In the genomic region with DNA sequence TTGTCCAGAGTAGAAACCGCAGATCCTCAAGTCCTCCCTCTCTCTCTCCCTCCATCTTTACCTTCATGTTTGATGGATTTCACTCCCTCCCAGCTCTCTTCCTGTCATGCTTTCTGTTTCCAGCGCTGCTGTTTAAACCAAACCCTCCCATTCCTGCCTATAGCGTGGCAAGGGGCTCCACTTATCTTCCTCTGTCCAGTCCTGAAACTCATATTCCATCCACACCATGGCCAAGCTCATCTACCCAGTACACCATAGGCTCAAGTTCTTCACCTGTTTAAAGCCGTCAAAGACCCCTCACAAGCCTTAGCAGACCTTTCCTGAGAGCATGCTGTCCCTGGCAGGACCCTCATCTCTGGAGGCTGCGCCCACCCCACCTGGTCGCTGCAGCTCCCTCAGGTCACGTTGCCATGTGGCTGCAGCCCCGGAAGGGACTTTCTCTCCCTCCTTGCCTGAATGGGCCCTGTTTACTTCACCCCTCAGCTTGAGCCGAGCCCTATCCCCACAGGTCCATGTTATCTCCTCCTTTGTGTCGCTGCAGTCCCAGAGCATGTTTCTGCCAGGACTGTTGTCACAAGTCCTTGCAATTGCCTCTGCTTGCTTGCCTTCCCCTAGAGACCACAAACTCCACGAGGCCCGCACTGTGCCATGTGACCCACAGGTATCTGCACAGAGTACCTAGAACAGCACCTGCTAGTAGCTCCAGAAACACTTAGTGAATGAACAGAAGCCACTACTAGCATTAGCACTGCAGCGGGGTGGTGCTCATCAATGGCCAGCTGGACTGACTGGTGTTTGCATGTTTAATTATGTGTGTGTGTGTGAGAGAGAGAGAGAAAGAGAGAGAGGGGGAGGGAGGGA, we compare ENCODE assay signal across 17 cellular contexts.
DNase-seq lines count a peak whose midpoint lies in the region; ATAC-seq, FAIRE-seq and TF ChIP-seq lines count a peak whose summit lies in the region.
"Had no signal": no experiment of that assay in that cellular context is flagged by ENCODE, and none has a peak within 500 bp of the region (broad histone marks: within the 10 kb centered on the region; RNA-seq: fewer than 3 reads in every experiment).

No MANE protein-coding gene starts in this region.

- FAIRE-seq in H1 (lab: Jason Lieb, UNC) = no peak
- FAIRE-seq in GM12892 (lab: Jason Lieb, UNC) = no peak
- FAIRE-seq: G401.6 had no signal

- H2BK20ac ChIP-seq in IMR-90 (ENCODE audit: low read depth, low read length) = no peak overlapping the region
- peak overlapping the region; percentile 97 for H2BK20ac ChIP-seq in H1 (ENCODE audit: low read length)

- no peak overlapping the region for H3K18ac ChIP-seq in IMR-90 (ENCODE audit: low read depth, low read length)
- H3K18ac ChIP-seq in H1 (ENCODE audit: extremely low read depth, low read length) = no peak overlapping the region

- dilution Hi-C loops in IMR-90 (cut with HindIII; ENCODE audit: low sequenced_read_pairs, unreplicated experiment) = no loop called here

- H3K27ac ChIP-seq in IMR-90 (ENCODE audit: insufficient read depth, low read length) (no peak overlapping the region), H1 (ENCODE audit: low read depth, low read length) (no peak overlapping the region)
- H3K27ac ChIP-seq: SJSA1 had no signal

- H2BK120ac ChIP-seq in IMR-90 (ENCODE audit: low read depth, low read length) = no peak overlapping the region; the same call in 1 of the 2 replicates
- H2BK120ac ChIP-seq in H1 (replicated peaks; ENCODE audit: low read depth, low read length) = peak overlapping the region; percentile 25

- H3K4me3 ChIP-seq in IMR-90 (ENCODE audit: insufficient read depth, low read depth, low read length) (no peak overlapping the region), H1 (ENCODE audit: extremely low read depth in 1 of 4, insufficient read depth in 2 of 4, low read depth in 3 of 4, low read length in 4 of 4) (no peak overlapping the region)
- H3K4me3 ChIP-seq: SJSA1 had no signal

- H2BK15ac ChIP-seq in IMR-90 (ENCODE audit: low read depth, low read length) = no peak overlapping the region
- peak overlapping the region; percentile 90; the same call in 1 of the 2 replicates for H2BK15ac ChIP-seq in H1 (ENCODE audit: low read length)

- ATAC-seq in IMR-90 (ENCODE audit: low read depth) = no peak
- ATAC-seq: T-helper 17 cell had no signal

- BruUV-seq in IMR-90 (replicated peaks; lab: Mats Ljungman, UMichigan) = no TSS peak

- DNase-seq in IMR-90 (no peak), NCI-H1417 treated with DMSO at 0.1 percent for 48 hours (lab: John Stamatoyannopoulos, UW) (peak; percentile 1), H1 (ENCODE audit: low read depth in 1 of 2, low spot score in 2 of 2) (no peak), myocyte (ENCODE audit: low read depth) (peak; percentile 6), activated gamma-delta T cell (lab: John Stamatoyannopoulos, UW) (no peak), NOMO-1 treated with DMSO at 0.1 percent for 48 hours (lab: John Stamatoyannopoulos, UW; ENCODE audit: unreplicated experiment) (no peak), GM12892 (ENCODE audit: insufficient read length) (no peak)
- DNase-seq: ACHN, COR-L47, DMS 273 treated with DMSO at 0.1 percent for 48 hours, GOT3, NCI-H1092 treated with DMSO at 0.1 percent for 48 hours, NCI-H187 treated with DMSO at 0.1 percent for 48 hours, NCI-H82, T-helper 17 cell had no signal

- H3K79me1 ChIP-seq in IMR-90 (ENCODE audit: low read depth in 1 of 2, low read length in 2 of 2) (no peaks in the 10 kb centered on the region), H1 (ENCODE audit: low read depth, low read length) (no peaks in the 10 kb centered on the region)

- H2BK12ac ChIP-seq in H1 (ENCODE audit: low read depth, low read length) = peak overlapping the region; percentile 76; the same call in 1 of the 2 replicates

- no peaks in the 10 kb centered on the region for H3K9me1 ChIP-seq in IMR-90 (ENCODE audit: insufficient read depth, low read length)

- H3K27me3 ChIP-seq in IMR-90 (ENCODE audit: control insufficient read depth, insufficient read depth, low read length) (peaks cover 2% of the 10 kb centered on the region; the same call in 1 of the 2 replicates), H1 (replicated peaks in 1 of 4; ENCODE audit: control insufficient read depth in 3 of 4, extremely low read depth in 1 of 4, insufficient read depth in 3 of 4, low read length in 3 of 4) (no peaks in the 10 kb centered on the region; a peak in 1 of 7 replicates)
- H3K27me3 ChIP-seq: SJSA1 had no signal

- in situ Hi-C loops in IMR-90 (cut with MboI; ENCODE audit: low sequenced_read_pairs) = loop anchor here (10.0 to 25.0 kb wide), 3 partner anchors 149 to 609 kb away; no protein-coding TSS in a partner anchor

- no peak for TF ChIP-seq EP300 in H1 (IDR thresholded peaks at IDR 0.05; ENCODE audit: borderline replicate concordance in 1 of 2, low read depth in 2 of 2, low read length in 2 of 2)

- H3K9me3 ChIP-seq in IMR-90 (ENCODE audit: control insufficient read depth, insufficient read depth, low read length) (no peaks in the 10 kb centered on the region), H1 (ENCODE audit: insufficient read depth in 2 of 2, low read depth in 1 of 2, low read length in 1 of 2) (peaks cover 12 to 14% of the 10 kb centered on the region in 2 experiments)
- H3K9me3 ChIP-seq: SJSA1 had no signal

- no peaks in the 10 kb centered on the region; the same call in 1 of the 2 replicates for H3K23me2 ChIP-seq in H1 (ENCODE audit: low read depth, low read length)

- H3K4ac ChIP-seq in IMR-90 (ENCODE audit: low read depth, low read length) = no peak overlapping the region
- H3K4ac ChIP-seq in H1 (replicated peaks; ENCODE audit: insufficient read length, low read depth, low read length) = no peak overlapping the region

- no peak overlapping the region for H3K4me2 ChIP-seq in IMR-90 (ENCODE audit: low read depth, low read length)
- H3K4me2 ChIP-seq in H1 (ENCODE audit: insufficient read depth in 1 of 2, low read depth in 2 of 2, low read length in 2 of 2) = no peak overlapping the region

- H2AFZ ChIP-seq in IMR-90 (replicated peaks; ENCODE audit: low read length, poor library complexity) = peak overlapping the region; percentile 34
- no peak overlapping the region for H2AFZ ChIP-seq in H1 (ENCODE audit: low read length)

- no peaks in the 10 kb centered on the region for H3K36me3 ChIP-seq in IMR-90 (ENCODE audit: control insufficient read depth, insufficient read depth, low read length)
- H3K36me3 ChIP-seq in H1 (ENCODE audit: control insufficient read depth in 2 of 4, insufficient read depth in 4 of 4, low read length in 3 of 4) = no peaks in the 10 kb centered on the region
- H3K36me3 ChIP-seq: SJSA1 had no signal

- H4K20me1 ChIP-seq in IMR-90 (ENCODE audit: insufficient read depth, low read length) (no peaks in the 10 kb centered on the region), H1 (replicated peaks in 1 of 2; ENCODE audit: control insufficient read depth in 1 of 2, insufficient read depth in 2 of 2, low read length in 2 of 2) (no peaks in the 10 kb centered on the region)

- no peaks in the 10 kb centered on the region for H3K79me2 ChIP-seq in H1 (ENCODE audit: control insufficient read depth in 1 of 2, insufficient read depth in 2 of 2, low read length in 2 of 2)

- CTCF ChIA-PET in IMR-90 (lab: Yijun Ruan, JAX) (interaction anchor here (1.0 to 3.5 kb wide), 8 partner anchors 8 to 609 kb away, joined by 3 to 30 read pairs (median 4); no protein-coding TSS in a partner anchor), H1 (lab: Charles Lee; ENCODE audit: partially characterized antibody) (interaction anchor here (0.6 to 5.2 kb wide), 72 partner anchors 8 to 609 kb away, joined by 3 to 59 read pairs (median 5); no protein-coding TSS in a partner anchor)

- 78% methylated on average over 5 of the region's 13 CpGs; no CpG with 5 or more reads in 1 of the 2 experiments for WGBS in IMR-90 (ENCODE audit: extremely low coverage in 2 of 2, insufficient read length in 1 of 2), 2 experiments
- WGBS in H1 (ENCODE audit: extremely low coverage in 1 of 2, insufficient coverage in 1 of 2, insufficient read length in 1 of 2, insufficient replicate concordance in 2 of 2, low coverage in 1 of 2, low lambda C conversion rate in 2 of 2, missing lambda C conversion rate in 1 of 2), 2 experiments = 91% methylated on average over 13 of the region's 13 CpGs; no CpG with 5 or more reads in 1 of the 2 experiments

- TF ChIP-seq POLR2A in IMR-90 (IDR thresholded peaks at IDR 0.05; ENCODE audit: low read depth, low read length) = no peak
- TF ChIP-seq POLR2A in H1 (IDR thresholded peaks at IDR 0.05; ENCODE audit: control extremely low read depth in 1 of 2, low read depth in 2 of 2, low read length in 2 of 2) = no peak
- no peak for TF ChIP-seq POLR2A in GM12892 (IDR thresholded peaks at IDR 0.05; ENCODE audit: low read depth, low read length)

- H3K4me1 ChIP-seq in IMR-90 (ENCODE audit: control insufficient read depth, insufficient read depth, low read length) (no peaks in the 10 kb centered on the region), H1 (replicated peaks in 1 of 4; ENCODE audit: control insufficient read depth in 3 of 4, insufficient read depth in 4 of 4, low read length in 3 of 4) (peaks cover 0 to 12% (median 8%) of the 10 kb centered on the region in 4 experiments; a peak in 5 of 7 replicates)
- H3K4me1 ChIP-seq: SJSA1 had no signal

- H3K56ac ChIP-seq in IMR-90 (ENCODE audit: extremely low read depth, insufficient read depth, low read length) = no peak overlapping the region
- no peak overlapping the region for H3K56ac ChIP-seq in H1 (replicated peaks; ENCODE audit: insufficient read length, low read depth, low read length)

- no peak overlapping the region for H2BK5ac ChIP-seq in IMR-90 (ENCODE audit: low read depth, low read length, poor library complexity, severe bottlenecking)
- 0 out of 2 replicates have a peak overlapping the region, but pooled peaks have one; percentile 22 for H2BK5ac ChIP-seq in H1 (ENCODE audit: low read depth, low read length)

- intact Hi-C loops in IMR-90 (cut with micrococcal nuclease) = loop anchor here (10.0 kb wide), 1 partner anchor 329 kb away; no protein-coding TSS in a partner anchor

- H2AK5ac ChIP-seq in IMR-90 (ENCODE audit: low read depth, low read length) = no peak overlapping the region
- H2AK5ac ChIP-seq in H1 (ENCODE audit: low read depth, low read length) = peak overlapping the region; percentile 7; the same call in 1 of the 2 replicates

- H3K14ac ChIP-seq in IMR-90 (replicated peaks; ENCODE audit: low read depth, low read length) = no peak overlapping the region
- H3K14ac ChIP-seq in H1 (ENCODE audit: insufficient read length) = no peak overlapping the region

- TF ChIP-seq CTCF in IMR-90 (conservative IDR thresholded peaks at IDR 0.05; ENCODE audit: low read depth, low read length) (no peak), H1 (IDR thresholded peaks at IDR 0.05; ENCODE audit: control extremely low read depth in 1 of 3, insufficient read depth in 1 of 3, low read depth in 1 of 3, low read length in 3 of 3) (no peak)

- H4K5ac ChIP-seq in IMR-90 (ENCODE audit: low read depth, low read length) = no peak overlapping the region
- H4K5ac ChIP-seq in H1 (ENCODE audit: insufficient read length, low read depth, low read length) = no peak overlapping the region

- H4K91ac ChIP-seq in IMR-90 (ENCODE audit: insufficient read depth, low read depth, low read length) (no peak overlapping the region), H1 (replicated peaks; ENCODE audit: insufficient read length, low read length) (no peak overlapping the region)

- H2AK9ac ChIP-seq in IMR-90 (replicated peaks; ENCODE audit: low read depth, low read length, poor library complexity) = no peak overlapping the region

- no peak for TF ChIP-seq RAD21 in IMR-90 (IDR thresholded peaks at IDR 0.05; ENCODE audit: low read length)
- no peak for TF ChIP-seq RAD21 in H1 (IDR thresholded peaks at IDR 0.05 in 1 of 2, conservative IDR thresholded peaks at IDR 0.05 in 1 of 2; ENCODE audit: low read depth in 2 of 2, low read length in 2 of 2)

- no peak overlapping the region for H4K8ac ChIP-seq in IMR-90 (ENCODE audit: low read depth in 2 of 2, low read length in 2 of 2)
- H4K8ac ChIP-seq in H1 (ENCODE audit: extremely low read depth, insufficient read depth, low read length) = no peak overlapping the region

- POLR2A ChIA-PET in IMR-90 (lab: Charles Lee; ENCODE audit: unreplicated experiment) (no interaction called here), H1 (lab: Charles Lee; ENCODE audit: partially characterized antibody) (interaction anchor here (1.4 to 1.8 kb wide), 3 partner anchors 12 to 599 kb away, joined by 3 to 8 read pairs (median 7); no protein-coding TSS in a partner anchor)

- H3K9ac ChIP-seq in IMR-90 (ENCODE audit: low read depth, low read length) = no peak overlapping the region
- no peak overlapping the region; a peak in 1 of 7 replicates for H3K9ac ChIP-seq in H1 (replicated peaks in 1 of 4; ENCODE audit: extremely low read depth in 1 of 4, low read depth in 3 of 4, low read length in 3 of 4)

- no peak overlapping the region for H3K23ac ChIP-seq in IMR-90 (ENCODE audit: low read depth, low read length)
- no peak overlapping the region for H3K23ac ChIP-seq in H1 (ENCODE audit: insufficient read length)

Comparison
In these comparisons a context has a peak if more than half of its experiments do, and no peak if none do; other contexts are left out.
1. DNase-seq: peak in NCI-H1417 treated with DMSO at 0.1 percent for 48 hours (single experiment) and myocyte (single experiment); none in IMR-90 (single experiment), H1 (0 of 2), activated gamma-delta T cell (single experiment), NOMO-1 treated with DMSO at 0.1 percent for 48 hours (single experiment) and GM12892 (single experiment).